1 cellular context compared by ENCODE assay signal in the genomic region with DNA sequence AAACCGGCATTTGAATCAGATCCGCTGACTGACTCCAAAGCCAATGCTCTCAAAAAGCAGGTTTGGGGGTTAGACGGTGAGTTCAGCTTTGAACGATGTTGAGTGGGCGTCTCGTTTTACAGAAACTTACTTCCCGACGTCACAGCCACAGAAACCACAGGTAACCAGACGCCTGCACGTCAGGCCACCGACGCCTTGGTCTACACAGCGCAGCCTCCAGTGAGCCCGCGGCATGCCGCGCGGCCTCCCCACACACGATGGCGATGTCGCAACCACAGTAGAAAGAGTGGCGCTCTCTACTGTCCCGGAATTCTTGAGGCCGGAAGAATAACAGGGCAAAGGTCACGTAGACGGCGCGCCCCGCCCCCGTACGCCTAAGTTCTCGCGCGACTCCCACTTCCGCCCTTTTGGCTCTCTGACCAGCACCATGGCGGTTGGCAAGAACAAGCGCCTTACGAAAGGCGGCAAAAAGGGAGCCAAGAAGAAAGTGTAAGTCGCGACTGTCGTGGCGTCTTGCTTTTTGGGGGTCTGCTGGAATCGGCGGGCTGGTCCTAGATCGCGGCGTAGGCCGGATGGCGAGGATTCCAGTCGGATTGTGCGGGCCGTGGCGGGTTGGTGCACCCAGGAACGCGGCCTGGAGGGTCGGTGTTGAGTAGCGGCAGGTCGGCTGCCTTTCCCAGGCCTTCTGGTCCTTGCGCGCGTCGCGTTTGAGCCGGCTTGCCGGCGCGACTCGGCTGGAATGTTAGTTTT.
TF ChIP-seq lines count a peak whose summit lies in the region.

Gene RPS3A, plus strand, starts transcription at position 403 of the 750 bp plus-strand sequence. Its CDS starts 25 bp downstream, at position 428.

TF ChIP-seq in K562, 482 proteins besides CTCF, POLR2A, EP300 and RAD21 (continued from another document and continues in another):
- TF ChIP-seq PHTF2 (CRISPR knock-in tag; IDR thresholded peaks at IDR 0.05) (no peak), MEF2D (tag; conservative IDR thresholded peaks at IDR 0.05; ENCODE audit: low read depth) (0 out of 2 replicates have a peak, but pooled peaks have one; percentile 17), CBFA2T3 (IDR thresholded peaks at IDR 0.05) (no peak), L3MBTL2 (IDR thresholded peaks at IDR 0.05) (peak; percentile 81), MYC (IDR thresholded peaks at IDR 0.05; ENCODE audit: low read depth, low read length) (peak; percentile 99), MYC (CRISPR knock-in tag; IDR thresholded peaks at IDR 0.05; ENCODE audit: borderline replicate concordance, low read depth) (peak; percentile 96), NR1H2 (CRISPR knock-in tag; IDR thresholded peaks at IDR 0.05) (peak; percentile 92), THRAP3 (IDR thresholded peaks at IDR 0.05; ENCODE audit: borderline replicate concordance) (peak; percentile 87), RNF219 (CRISPR knock-in tag; IDR thresholded peaks at IDR 0.05) (no peak), ZNF316 (IDR thresholded peaks at IDR 0.05) (peak; percentile 23; the same call in 1 of the 2 replicates), ZNF280A (IDR thresholded peaks at IDR 0.05; ENCODE audit: low read depth, partially characterized antibody) (no peak), TGIF2 (CRISPR knock-in tag; IDR thresholded peaks at IDR 0.05) (peak; percentile 85; the same call in 1 of the 2 replicates), CBX1 (IDR thresholded peaks at IDR 0.05; ENCODE audit: low read depth) (peak; percentile 88), DPF2 (IDR thresholded peaks at IDR 0.05) (peak; percentile 32; the same call in 1 of the 2 replicates), ZNF766 (CRISPR knock-in tag; conservative IDR thresholded peaks at IDR 0.05) (peak; percentile 37; the same call in 1 of the 2 replicates), CREM (IDR thresholded peaks at IDR 0.05; ENCODE audit: low read depth) (peak; percentile 87), HNRNPLL (IDR thresholded peaks at IDR 0.05; ENCODE audit: low read depth, low read length, poor library complexity, severe bottlenecking) (peak; percentile 89), HDAC6 (IDR thresholded peaks at IDR 0.05; ENCODE audit: low read depth, low read length) (no peak), BMI1 (IDR thresholded peaks at IDR 0.05; ENCODE audit: low read length) (no peak), TFAP4 (CRISPR knock-in tag; IDR thresholded peaks at IDR 0.05; ENCODE audit: borderline replicate concordance) (peak; percentile 93), ARHGAP35 (IDR thresholded peaks at IDR 0.05; ENCODE audit: partially characterized antibody) (peak; percentile 87), RHOXF2B (CRISPR knock-in tag; conservative IDR thresholded peaks at IDR 0.05) (no peak), POLR2AphosphoS5 (IDR thresholded peaks at IDR 0.05; ENCODE audit: control insufficient read depth, insufficient read depth, low read depth, low read length) (peak; percentile 97), SP1 (CRISPR knock-in tag; IDR thresholded peaks at IDR 0.05) (peak; percentile 99), CREB1 (IDR thresholded peaks at IDR 0.05) (peak; percentile 84), CREB1 (CRISPR knock-in tag; IDR thresholded peaks at IDR 0.05) (peak; percentile 90), ZNF780A (CRISPR knock-in tag; IDR thresholded peaks at IDR 0.05) (no peak), ZNF717 (CRISPR knock-in tag; IDR thresholded peaks at IDR 0.05) (no peak), ZNF282 (CRISPR knock-in tag; IDR thresholded peaks at IDR 0.05) (peak; percentile 51; the same call in 1 of the 2 replicates), FOXJ2 (tag; IDR thresholded peaks at IDR 0.05) (no peak), KDM5B (IDR thresholded peaks at IDR 0.05; ENCODE audit: insufficient replicate concordance, low read depth, low read length) (peak; percentile 94), MAFG (tag; conservative IDR thresholded peaks at IDR 0.05) (no peak), NONO (IDR thresholded peaks at IDR 0.05; ENCODE audit: low read depth in 2 of 2, low read length in 1 of 2) (peak in 1 of 2 experiments; percentile 75; a peak in 2 of 4 replicates), E2F3 (CRISPR knock-in tag; IDR thresholded peaks at IDR 0.05) (no peak; the same call in 1 of the 2 replicates), BACH1 (tag; IDR thresholded peaks at IDR 0.05) (no peak)
- TF ChIP-seq, protein P1, sequence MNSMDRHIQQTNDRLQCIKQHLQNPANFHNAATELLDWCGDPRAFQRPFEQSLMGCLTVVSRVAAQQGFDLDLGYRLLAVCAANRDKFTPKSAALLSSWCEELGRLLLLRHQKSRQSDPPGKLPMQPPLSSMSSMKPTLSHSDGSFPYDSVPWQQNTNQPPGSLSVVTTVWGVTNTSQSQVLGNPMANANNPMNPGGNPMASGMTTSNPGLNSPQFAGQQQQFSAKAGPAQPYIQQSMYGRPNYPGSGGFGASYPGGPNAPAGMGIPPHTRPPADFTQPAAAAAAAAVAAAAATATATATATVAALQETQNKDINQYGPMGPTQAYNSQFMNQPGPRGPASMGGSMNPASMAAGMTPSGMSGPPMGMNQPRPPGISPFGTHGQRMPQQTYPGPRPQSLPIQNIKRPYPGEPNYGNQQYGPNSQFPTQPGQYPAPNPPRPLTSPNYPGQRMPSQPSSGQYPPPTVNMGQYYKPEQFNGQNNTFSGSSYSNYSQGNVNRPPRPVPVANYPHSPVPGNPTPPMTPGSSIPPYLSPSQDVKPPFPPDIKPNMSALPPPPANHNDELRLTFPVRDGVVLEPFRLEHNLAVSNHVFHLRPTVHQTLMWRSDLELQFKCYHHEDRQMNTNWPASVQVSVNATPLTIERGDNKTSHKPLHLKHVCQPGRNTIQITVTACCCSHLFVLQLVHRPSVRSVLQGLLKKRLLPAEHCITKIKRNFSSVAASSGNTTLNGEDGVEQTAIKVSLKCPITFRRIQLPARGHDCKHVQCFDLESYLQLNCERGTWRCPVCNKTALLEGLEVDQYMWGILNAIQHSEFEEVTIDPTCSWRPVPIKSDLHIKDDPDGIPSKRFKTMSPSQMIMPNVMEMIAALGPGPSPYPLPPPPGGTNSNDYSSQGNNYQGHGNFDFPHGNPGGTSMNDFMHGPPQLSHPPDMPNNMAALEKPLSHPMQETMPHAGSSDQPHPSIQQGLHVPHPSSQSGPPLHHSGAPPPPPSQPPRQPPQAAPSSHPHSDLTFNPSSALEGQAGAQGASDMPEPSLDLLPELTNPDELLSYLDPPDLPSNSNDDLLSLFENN (IDR thresholded peaks at IDR 0.05; ENCODE audit: low read depth in 2 of 2, low read length in 2 of 2) = peak in 1 of 2 experiments; percentile 27; a peak in 2 of 4 replicates
- TF ChIP-seq, protein P2, sequence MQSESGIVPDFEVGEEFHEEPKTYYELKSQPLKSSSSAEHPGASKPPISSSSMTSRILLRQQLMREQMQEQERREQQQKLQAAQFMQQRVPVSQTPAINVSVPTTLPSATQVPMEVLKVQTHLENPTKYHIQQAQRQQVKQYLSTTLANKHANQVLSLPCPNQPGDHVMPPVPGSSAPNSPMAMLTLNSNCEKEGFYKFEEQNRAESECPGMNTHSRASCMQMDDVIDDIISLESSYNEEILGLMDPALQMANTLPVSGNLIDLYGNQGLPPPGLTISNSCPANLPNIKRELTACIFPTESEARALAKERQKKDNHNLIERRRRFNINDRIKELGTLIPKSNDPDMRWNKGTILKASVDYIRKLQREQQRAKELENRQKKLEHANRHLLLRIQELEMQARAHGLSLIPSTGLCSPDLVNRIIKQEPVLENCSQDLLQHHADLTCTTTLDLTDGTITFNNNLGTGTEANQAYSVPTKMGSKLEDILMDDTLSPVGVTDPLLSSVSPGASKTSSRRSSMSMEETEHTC (IDR thresholded peaks at IDR 0.05) = no peak
- TF ChIP-seq, protein P3, sequence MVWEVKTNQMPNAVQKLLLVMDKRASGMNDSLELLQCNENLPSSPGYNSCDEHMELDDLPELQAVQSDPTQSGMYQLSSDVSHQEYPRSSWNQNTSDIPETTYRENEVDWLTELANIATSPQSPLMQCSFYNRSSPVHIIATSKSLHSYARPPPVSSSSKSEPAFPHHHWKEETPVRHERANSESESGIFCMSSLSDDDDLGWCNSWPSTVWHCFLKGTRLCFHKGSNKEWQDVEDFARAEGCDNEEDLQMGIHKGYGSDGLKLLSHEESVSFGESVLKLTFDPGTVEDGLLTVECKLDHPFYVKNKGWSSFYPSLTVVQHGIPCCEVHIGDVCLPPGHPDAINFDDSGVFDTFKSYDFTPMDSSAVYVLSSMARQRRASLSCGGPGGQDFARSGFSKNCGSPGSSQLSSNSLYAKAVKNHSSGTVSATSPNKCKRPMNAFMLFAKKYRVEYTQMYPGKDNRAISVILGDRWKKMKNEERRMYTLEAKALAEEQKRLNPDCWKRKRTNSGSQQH (CRISPR knock-in tag; IDR thresholded peaks at IDR 0.05) = no peak
- TF ChIP-seq, protein P4, sequence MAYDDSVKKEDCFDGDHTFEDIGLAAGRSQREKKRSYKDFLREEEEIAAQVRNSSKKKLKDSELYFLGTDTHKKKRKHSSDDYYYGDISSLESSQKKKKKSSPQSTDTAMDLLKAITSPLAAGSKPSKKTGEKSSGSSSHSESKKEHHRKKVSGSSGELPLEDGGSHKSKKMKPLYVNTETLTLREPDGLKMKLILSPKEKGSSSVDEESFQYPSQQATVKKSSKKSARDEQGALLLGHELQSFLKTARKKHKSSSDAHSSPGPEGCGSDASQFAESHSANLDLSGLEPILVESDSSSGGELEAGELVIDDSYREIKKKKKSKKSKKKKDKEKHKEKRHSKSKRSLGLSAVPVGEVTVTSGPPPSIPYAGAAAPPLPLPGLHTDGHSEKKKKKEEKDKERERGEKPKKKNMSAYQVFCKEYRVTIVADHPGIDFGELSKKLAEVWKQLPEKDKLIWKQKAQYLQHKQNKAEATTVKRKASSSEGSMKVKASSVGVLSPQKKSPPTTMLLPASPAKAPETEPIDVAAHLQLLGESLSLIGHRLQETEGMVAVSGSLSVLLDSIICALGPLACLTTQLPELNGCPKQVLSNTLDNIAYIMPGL (CRISPR knock-in tag; IDR thresholded peaks at IDR 0.05) = peak; percentile 91
- TF ChIP-seq, protein P5, sequence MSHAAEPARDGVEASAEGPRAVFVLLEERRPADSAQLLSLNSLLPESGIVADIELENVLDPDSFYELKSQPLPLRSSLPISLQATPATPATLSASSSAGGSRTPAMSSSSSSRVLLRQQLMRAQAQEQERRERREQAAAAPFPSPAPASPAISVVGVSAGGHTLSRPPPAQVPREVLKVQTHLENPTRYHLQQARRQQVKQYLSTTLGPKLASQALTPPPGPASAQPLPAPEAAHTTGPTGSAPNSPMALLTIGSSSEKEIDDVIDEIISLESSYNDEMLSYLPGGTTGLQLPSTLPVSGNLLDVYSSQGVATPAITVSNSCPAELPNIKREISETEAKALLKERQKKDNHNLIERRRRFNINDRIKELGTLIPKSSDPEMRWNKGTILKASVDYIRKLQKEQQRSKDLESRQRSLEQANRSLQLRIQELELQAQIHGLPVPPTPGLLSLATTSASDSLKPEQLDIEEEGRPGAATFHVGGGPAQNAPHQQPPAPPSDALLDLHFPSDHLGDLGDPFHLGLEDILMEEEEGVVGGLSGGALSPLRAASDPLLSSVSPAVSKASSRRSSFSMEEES (CRISPR knock-in tag; IDR thresholded peaks at IDR 0.05) = no peak
- TF ChIP-seq, protein P6, sequence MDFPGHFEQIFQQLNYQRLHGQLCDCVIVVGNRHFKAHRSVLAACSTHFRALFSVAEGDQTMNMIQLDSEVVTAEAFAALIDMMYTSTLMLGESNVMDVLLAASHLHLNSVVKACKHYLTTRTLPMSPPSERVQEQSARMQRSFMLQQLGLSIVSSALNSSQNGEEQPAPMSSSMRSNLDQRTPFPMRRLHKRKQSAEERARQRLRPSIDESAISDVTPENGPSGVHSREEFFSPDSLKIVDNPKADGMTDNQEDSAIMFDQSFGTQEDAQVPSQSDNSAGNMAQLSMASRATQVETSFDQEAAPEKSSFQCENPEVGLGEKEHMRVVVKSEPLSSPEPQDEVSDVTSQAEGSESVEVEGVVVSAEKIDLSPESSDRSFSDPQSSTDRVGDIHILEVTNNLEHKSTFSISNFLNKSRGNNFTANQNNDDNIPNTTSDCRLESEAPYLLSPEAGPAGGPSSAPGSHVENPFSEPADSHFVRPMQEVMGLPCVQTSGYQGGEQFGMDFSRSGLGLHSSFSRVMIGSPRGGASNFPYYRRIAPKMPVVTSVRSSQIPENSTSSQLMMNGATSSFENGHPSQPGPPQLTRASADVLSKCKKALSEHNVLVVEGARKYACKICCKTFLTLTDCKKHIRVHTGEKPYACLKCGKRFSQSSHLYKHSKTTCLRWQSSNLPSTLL (IDR thresholded peaks at IDR 0.05) = no peak
- TF ChIP-seq, protein P7, sequence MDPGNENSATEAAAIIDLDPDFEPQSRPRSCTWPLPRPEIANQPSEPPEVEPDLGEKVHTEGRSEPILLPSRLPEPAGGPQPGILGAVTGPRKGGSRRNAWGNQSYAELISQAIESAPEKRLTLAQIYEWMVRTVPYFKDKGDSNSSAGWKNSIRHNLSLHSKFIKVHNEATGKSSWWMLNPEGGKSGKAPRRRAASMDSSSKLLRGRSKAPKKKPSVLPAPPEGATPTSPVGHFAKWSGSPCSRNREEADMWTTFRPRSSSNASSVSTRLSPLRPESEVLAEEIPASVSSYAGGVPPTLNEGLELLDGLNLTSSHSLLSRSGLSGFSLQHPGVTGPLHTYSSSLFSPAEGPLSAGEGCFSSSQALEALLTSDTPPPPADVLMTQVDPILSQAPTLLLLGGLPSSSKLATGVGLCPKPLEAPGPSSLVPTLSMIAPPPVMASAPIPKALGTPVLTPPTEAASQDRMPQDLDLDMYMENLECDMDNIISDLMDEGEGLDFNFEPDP (CRISPR knock-in tag; IDR thresholded peaks at IDR 0.05) = no peak
